In genomic region chr16:81873843-81874752, GRCh38 we compare ENCODE assay signal across 9 cellular contexts.
DNase-seq lines count a peak whose midpoint lies in the region; ATAC-seq, FAIRE-seq and TF ChIP-seq lines count a peak whose summit lies in the region.
"Had no signal": no experiment of that assay in that cellular context is flagged by ENCODE, and none has a peak within 500 bp of the region (broad histone marks: within the 10 kb centered on the region; RNA-seq: fewer than 3 reads in every experiment).

No MANE protein-coding gene starts in this region.

- no peaks in the 10 kb centered on the region for H3K9me3 ChIP-seq in A549
- no peaks in the 10 kb centered on the region for H3K9me3 ChIP-seq in Panc1 (ENCODE audit: control insufficient read depth, insufficient read depth, low read depth, low read length)
- H3K9me3 ChIP-seq in hepatocyte (ENCODE audit: low read depth): no peaks in the 10 kb centered on the region

- H3K4me2 ChIP-seq in A549 (no peak overlapping the region), hepatocyte (no peak overlapping the region)

- H3K27me3 Mint-ChIP-seq in activated naive CD4-positive, alpha-beta T cell treated with anti-CD3 and anti-CD28 coated beads, Interleukin-2, amount 10 ng/mL, durations not matched to agents 7 days and 5 days: peaks cover 7% of the 10 kb centered on the region

- H3K36me3 ChIP-seq in Panc1 (ENCODE audit: control insufficient read depth, insufficient read depth, low read length) (no peaks in the 10 kb centered on the region), hepatocyte (replicated peaks; ENCODE audit: insufficient read depth, low read depth) (no peaks in the 10 kb centered on the region)

- no peak overlapping the region for H3K27ac Mint-ChIP-seq in activated naive CD4-positive, alpha-beta T cell treated with anti-CD3 and anti-CD28 coated beads, Interleukin-2, amount 10 ng/mL, durations not matched to agents 7 days and 5 days

- H3K4me3 ChIP-seq in A549 (no peak overlapping the region), GM12864 (ENCODE audit: low read depth, low read length) (no peak overlapping the region), Panc1 (ENCODE audit: low read depth in 2 of 2, low read length in 2 of 2) (no peak overlapping the region), hepatocyte (no peak overlapping the region)

- 4% methylated on average over 6 of the region's 6 CpGs for WGBS in A549 (ENCODE audit: missing lambda C conversion rate)
- 17% methylated on average over 6 of the region's 6 CpGs for WGBS in hepatocyte (ENCODE audit: low lambda C conversion rate, missing lambda C conversion rate)

- DNase-seq in A549 (ENCODE audit: low read depth in 1 of 2, low spot score in 1 of 2): peak; percentile 59 to 72
- peak; percentile 41 for DNase-seq in GM12864 (ENCODE audit: low read depth)
- no peak for DNase-seq in Panc1 (ENCODE audit: low read depth, low spot score)
- DNase-seq in activated naive CD4-positive, alpha-beta T cell treated with anti-CD3 and anti-CD28 coated beads, Interleukin-2, amount 10 ng/mL, durations not matched to agents 7 days and 5 days: peak; percentile 71
- DNase-seq in hepatocyte (ENCODE audit: low spot score): peak; percentile 66
- DNase-seq in stimulated activated CD4-positive, alpha-beta T cell treated with anti-CD3 and anti-CD28 coated beads, Interleukin-1b, Interleukin-23, amount 100 ng/mL, for 48 hours: peak; percentile 52
- DNase-seq in occipital lobe (lab: John Stamatoyannopoulos, UW): no peak

- peaks cover 14% of the 10 kb centered on the region for H3K4me1 Mint-ChIP-seq in activated naive CD4-positive, alpha-beta T cell treated with anti-CD3 and anti-CD28 coated beads, Interleukin-2, amount 10 ng/mL, durations not matched to agents 7 days and 5 days

- no peak for TF ChIP-seq EP300 in A549 (IDR thresholded peaks at IDR 0.05)

- peak; percentile 66 to 70 for TF ChIP-seq RAD21 in A549 (conservative IDR thresholded peaks at IDR 0.05 in 1 of 2, IDR thresholded peaks at IDR 0.05 in 1 of 2)

- H3K27ac ChIP-seq in A549: no peak overlapping the region
- no peak overlapping the region for H3K27ac ChIP-seq in Panc1 (ENCODE audit: low read length)
- no peak overlapping the region for H3K27ac ChIP-seq in hepatocyte

- TF ChIP-seq POLR2A in A549 (IDR thresholded peaks at IDR 0.05; ENCODE audit: low read length): no peak

- H3K79me2 ChIP-seq in hepatocyte: no peaks in the 10 kb centered on the region

- in situ Hi-C loops in Panc1 (cut with HindIII; ENCODE audit: low pct_unique_long_range_greater_than_20kb, low sequenced_read_pairs): no loop called here

- no peak overlapping the region for H3K4me3 Mint-ChIP-seq in activated naive CD4-positive, alpha-beta T cell treated with anti-CD3 and anti-CD28 coated beads, Interleukin-2, amount 10 ng/mL, durations not matched to agents 7 days and 5 days
- H3K4me3 Mint-ChIP-seq: naive thymus-derived CD8-positive, alpha-beta T cell had no signal

- intact Hi-C loops in Panc1 (cut with micrococcal nuclease; ENCODE audit: unreplicated experiment): loop anchor here (10.0 kb wide), 1 partner anchor 89 kb away; no protein-coding TSS in a partner anchor

- H3K27me3 ChIP-seq in Panc1 (ENCODE audit: control insufficient read depth, insufficient read depth, low read length) (no peaks in the 10 kb centered on the region), hepatocyte (no peaks in the 10 kb centered on the region)

- no TSS peak for BruUV-seq in Panc1 (replicated peaks; lab: Mats Ljungman, UMichigan)

- no peaks in the 10 kb centered on the region for H4K20me1 ChIP-seq in hepatocyte (ENCODE audit: insufficient read depth, poor library complexity, severe bottlenecking)

- H3K36me3 Mint-ChIP-seq in activated naive CD4-positive, alpha-beta T cell treated with anti-CD3 and anti-CD28 coated beads, Interleukin-2, amount 10 ng/mL, durations not matched to agents 7 days and 5 days: no peaks in the 10 kb centered on the region
- H3K36me3 Mint-ChIP-seq: naive thymus-derived CD8-positive, alpha-beta T cell had no signal

- ATAC-seq in A549: peak; percentile 91 to 97
- ATAC-seq in HG03095 (IDR thresholded peaks at IDR 0.05; ENCODE audit: unreplicated experiment): peak; percentile 73
- peak; percentile 83 for ATAC-seq in Panc1

- H3K4me1 ChIP-seq in A549 (no peaks in the 10 kb centered on the region), Panc1 (ENCODE audit: control insufficient read depth, insufficient read depth, low read length) (no peaks in the 10 kb centered on the region), hepatocyte (ENCODE audit: insufficient read depth) (no peaks in the 10 kb centered on the region)

- no peaks in the 10 kb centered on the region for H3K9me3 Mint-ChIP-seq in activated naive CD4-positive, alpha-beta T cell treated with anti-CD3 and anti-CD28 coated beads, Interleukin-2, amount 10 ng/mL, durations not matched to agents 7 days and 5 days
- H3K9me3 Mint-ChIP-seq: naive thymus-derived CD8-positive, alpha-beta T cell had no signal

- no peak overlapping the region for H2AFZ ChIP-seq in hepatocyte

- FAIRE-seq in A549 (lab: Jason Lieb, UNC): no peak

- TF ChIP-seq CTCF in A549 (IDR thresholded peaks at IDR 0.05): peak; percentile 84
- peak; percentile 77 for TF ChIP-seq CTCF in GM12864 (IDR thresholded peaks at IDR 0.05; ENCODE audit: low read depth, low read length, missing control alignments)
- peak; percentile 87 for TF ChIP-seq CTCF in Panc1 (IDR thresholded peaks at IDR 0.05)
- TF ChIP-seq CTCF in hepatocyte (IDR thresholded peaks at IDR 0.05; ENCODE audit: poor library complexity): peak; percentile 79

- CTCF ChIA-PET in A549 (lab: Yijun Ruan, JAX) (interaction anchor here (0.7 to 5.2 kb wide), 23 partner anchors 8 to 509 kb away, joined by 3 to 31 read pairs (median 4); partner anchors contain the start of gene PLCG2), Panc1 (lab: Charles Lee) (no interaction called here)
- CTCF ChIA-PET in activated naive CD4-positive, alpha-beta T cell treated with anti-CD3 and anti-CD28 coated beads, Interleukin-2, amount 10 ng/mL, durations not matched to agents 7 days and 5 days (lab: Charles Lee): interaction anchor here (0.7 to 3.2 kb wide), 34 partner anchors 8 to 840 kb away, joined by 3 to 29 read pairs (median 4); no protein-coding TSS in a partner anchor

- no peaks in the 10 kb centered on the region for H3K9me2 ChIP-seq in hepatocyte (replicated peaks; ENCODE audit: insufficient read depth)

- POLR2A ChIA-PET in A549 (lab: Yijun Ruan, JAX): no interaction called here
- POLR2A ChIA-PET in Panc1 (lab: Charles Lee): no interaction called here

TF ChIP-seq in A549, 52 proteins besides CTCF, POLR2A, EP300 and RAD21:
- TF ChIP-seq SMC3 (IDR thresholded peaks at IDR 0.05) (peak; percentile 72), TFCP2L1 (CRISPR knock-in tag; IDR thresholded peaks at IDR 0.05) (no peak)

Comparison
In these comparisons a context has a peak if more than half of its experiments do, and no peak if none do; other contexts are left out.
1. DNase-seq: peak in A549 (2 of 2), GM12864 (single experiment), activated naive CD4-positive, alpha-beta T cell treated with anti-CD3 and anti-CD28 coated beads, Interleukin-2, amount 10 ng/mL, durations not matched to agents 7 days and 5 days (single experiment), hepatocyte (single experiment) and stimulated activated CD4-positive, alpha-beta T cell treated with anti-CD3 and anti-CD28 coated beads, Interleukin-1b, Interleukin-23, amount 100 ng/mL, for 48 hours (single experiment); none in Panc1 (single experiment) and occipital lobe (single experiment).
2. Peak in every context shown above with its lines, with median percentiles within 50 percentile points of each other: ATAC-seq and CTCF ChIP-seq.